11 cellular contexts compared by ENCODE assay signal in genomic region chr15:56950979-56951378, GRCh38.
DNase-seq lines count a peak whose midpoint lies in the region; ATAC-seq lines count a peak whose summit lies in the region.
"Had no signal": no experiment of that assay in that cellular context is flagged by ENCODE, and none has a peak within 500 bp of the region (broad histone marks: within the 10 kb centered on the region; RNA-seq: fewer than 3 reads in every experiment).

No MANE protein-coding gene starts in this region.

- DNase-seq in NCI-H2227 (lab: John Stamatoyannopoulos, UW; ENCODE audit: unreplicated experiment), result no peak
- DNase-seq in COLO829 (ENCODE audit: low spot score), result no peak
- no peak for DNase-seq in NCI-H526 (lab: John Stamatoyannopoulos, UW)
- DNase-seq in NCI-H2029 (lab: John Stamatoyannopoulos, UW), result no peak
- DNase-seq: effector memory CD8-positive, alpha-beta T cell; left ventricle myocardium superior; NCI-H510A had no signal

- ATAC-seq in GM18511 (IDR thresholded peaks at IDR 0.05; ENCODE audit: unreplicated experiment) (peak; percentile 97), GM19463 (IDR thresholded peaks at IDR 0.05; ENCODE audit: unreplicated experiment) (peak; percentile 95), HG02870 (IDR thresholded peaks at IDR 0.05; ENCODE audit: unreplicated experiment) (peak; percentile 92), HG03571 (IDR thresholded peaks at IDR 0.05; ENCODE audit: unreplicated experiment) (peak; percentile 90)
- ATAC-seq: effector memory CD8-positive, alpha-beta T cell; left ventricle myocardium superior had no signal
